Comparison of ENCODE assay signal across 16 cellular contexts in the genomic region with DNA sequence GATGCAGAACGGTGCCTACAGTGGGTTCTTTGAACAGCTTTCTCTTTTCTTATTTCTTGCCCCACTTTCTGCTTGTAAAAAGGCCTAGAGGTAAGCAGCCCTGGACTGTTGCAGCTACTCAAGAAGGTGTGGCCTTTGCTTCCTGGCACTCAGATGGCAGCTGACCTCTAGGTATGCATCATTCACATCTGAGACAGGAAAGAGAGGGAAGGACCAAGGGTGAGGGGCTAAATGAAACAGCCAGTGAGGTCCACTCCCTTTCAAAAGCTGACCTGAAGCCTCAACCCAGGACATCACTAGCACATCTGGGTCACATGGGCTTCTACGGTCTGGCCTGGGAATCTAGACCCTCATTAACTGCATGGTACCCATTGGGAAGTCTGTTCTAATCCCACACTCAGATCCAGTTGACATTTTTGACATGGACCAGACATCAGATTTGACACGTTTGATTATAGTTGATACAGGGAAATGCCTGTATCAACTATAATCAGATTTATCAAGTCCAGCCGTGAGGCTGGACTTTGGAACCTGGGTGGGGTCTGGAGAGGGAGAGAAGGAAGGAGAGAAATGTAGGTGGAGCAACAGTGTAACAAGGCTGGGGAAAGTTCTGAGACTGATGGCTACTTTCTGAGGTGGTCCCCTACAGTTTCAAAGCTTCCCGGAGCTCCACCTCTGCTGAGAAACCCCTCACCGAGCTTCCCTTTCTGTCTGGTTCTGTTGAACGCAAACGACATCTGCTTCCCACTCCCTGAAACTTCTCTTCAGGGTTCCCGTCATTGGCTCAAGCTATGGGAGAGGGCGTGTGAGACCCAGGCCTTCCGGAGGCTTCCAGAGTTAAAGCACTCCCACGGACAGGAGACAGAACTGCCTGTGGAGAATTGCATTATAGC.
DNase-seq lines count a peak whose midpoint lies in the region; ATAC-seq and TF ChIP-seq lines count a peak whose summit lies in the region.
"Had no signal": no experiment of that assay in that cellular context is flagged by ENCODE, and none has a peak within 500 bp of the region (broad histone marks: within the 10 kb centered on the region; RNA-seq: fewer than 3 reads in every experiment).

No MANE protein-coding gene starts in this region.

- no peak for ATAC-seq in activated T-cell treated with anti-CD3 and anti-CD28 coated beads, Interleukin-2, amount 50 U/mL, for 4 hours
- ATAC-seq in activated CD8-positive, alpha-beta T cell treated with anti-CD3 and anti-CD28 coated beads for 36 hours, result no peak
- ATAC-seq in T-helper 17 cell, result no peak
- ATAC-seq: natural killer cell treated with Interleukin-12 subunit alpha and Interleukin-12 subunit beta and Interleukin-15 and Interleukin-18, amount 100 ng/mL, for 72 hours had no signal

- CTCF ChIA-PET in activated CD8-positive, alpha-beta T cell treated with anti-CD3 and anti-CD28 coated beads for 36 hours (lab: Charles Lee), result interaction anchor here (1.6 kb wide), 1 partner anchor 12 kb away, joined by 4 read pairs; no protein-coding TSS in a partner anchor

- H3K27ac ChIP-seq in Peyer's patch, result peak overlapping the region in 3 of 4 donors; percentile 54 to 95 (median 84)
- no peak overlapping the region for H3K27ac ChIP-seq in duodenal mucosa (ENCODE audit: low read depth, low read length)
- H3K27ac ChIP-seq in suprapubic skin, result peak overlapping the region; percentile 39
- H3K27ac ChIP-seq: C4-2B, SJCRH30, WERI-Rb-1 had no signal

- WGBS in suprapubic skin, result 75% methylated on average over 12 of the region's 12 CpGs

- peaks cover 13% of the 10 kb centered on the region for H3K27me3 Mint-ChIP-seq in activated T-cell treated with anti-CD3 and anti-CD28 coated beads, Interleukin-2, amount 50 U/mL, for 4 hours (ENCODE audit: low read depth)
- peaks cover 9% of the 10 kb centered on the region for H3K27me3 Mint-ChIP-seq in activated CD8-positive, alpha-beta T cell treated with anti-CD3 and anti-CD28 coated beads for 36 hours
- H3K27me3 Mint-ChIP-seq in T-helper 17 cell, result peaks cover 32% of the 10 kb centered on the region

- H3K4me1 Mint-ChIP-seq in activated T-cell treated with anti-CD3 and anti-CD28 coated beads, Interleukin-2, amount 50 U/mL, for 4 hours (ENCODE audit: low read depth), result no peaks in the 10 kb centered on the region
- no peaks in the 10 kb centered on the region for H3K4me1 Mint-ChIP-seq in activated CD8-positive, alpha-beta T cell treated with anti-CD3 and anti-CD28 coated beads for 36 hours (ENCODE audit: low read depth)
- no peaks in the 10 kb centered on the region for H3K4me1 Mint-ChIP-seq in T-helper 17 cell

- H3K9ac ChIP-seq in duodenal mucosa (ENCODE audit: low read depth in 1 of 2, low read length in 2 of 2), result peak overlapping the region; percentile 6 to 33
- peak overlapping the region; percentile 42 for H3K9ac ChIP-seq in mucosa of stomach (ENCODE audit: low read length)

- POLR2A ChIA-PET in activated CD8-positive, alpha-beta T cell treated with anti-CD3 and anti-CD28 coated beads for 36 hours (lab: Charles Lee), result interaction anchor here (1.2 kb wide), 1 partner anchor 9 kb away, joined by 3 read pairs; no protein-coding TSS in a partner anchor

- H3K4me3 Mint-ChIP-seq in activated T-cell treated with anti-CD3 and anti-CD28 coated beads, Interleukin-2, amount 50 U/mL, for 4 hours, result no peak overlapping the region
- H3K4me3 Mint-ChIP-seq in activated CD8-positive, alpha-beta T cell treated with anti-CD3 and anti-CD28 coated beads for 36 hours, result no peak overlapping the region
- H3K4me3 Mint-ChIP-seq in T-helper 17 cell, result no peak overlapping the region
- H3K4me3 Mint-ChIP-seq: natural killer cell treated with Interleukin-12 subunit alpha and Interleukin-12 subunit beta and Interleukin-15 and Interleukin-18, amount 100 ng/mL, for 72 hours had no signal

- TF ChIP-seq EP300 in suprapubic skin (IDR thresholded peaks at IDR 0.05), result no peak

- H3K36me3 Mint-ChIP-seq in activated T-cell treated with anti-CD3 and anti-CD28 coated beads, Interleukin-2, amount 50 U/mL, for 4 hours (ENCODE audit: insufficient read depth), result no peaks in the 10 kb centered on the region
- H3K36me3 Mint-ChIP-seq in activated CD8-positive, alpha-beta T cell treated with anti-CD3 and anti-CD28 coated beads for 36 hours (ENCODE audit: low read depth), result no peaks in the 10 kb centered on the region
- no peaks in the 10 kb centered on the region for H3K36me3 Mint-ChIP-seq in T-helper 17 cell (ENCODE audit: low read depth)
- H3K36me3 Mint-ChIP-seq: natural killer cell treated with Interleukin-12 subunit alpha and Interleukin-12 subunit beta and Interleukin-15 and Interleukin-18, amount 100 ng/mL, for 72 hours had no signal

- intact Hi-C loops in activated CD8-positive, alpha-beta T cell treated with anti-CD3 and anti-CD28 coated beads for 36 hours (cut with micrococcal nuclease), result no loop called here

- TF ChIP-seq POLR2A in Peyer's patch (IDR thresholded peaks at IDR 0.05) (no peak), suprapubic skin (IDR thresholded peaks at IDR 0.05) (no peak)

- H3K36me3 ChIP-seq in Peyer's patch, result no peaks in the 10 kb centered on the region
- H3K36me3 ChIP-seq in duodenal mucosa (ENCODE audit: control insufficient read depth in 1 of 2, insufficient read depth in 2 of 2, low read length in 2 of 2), result no peaks in the 10 kb centered on the region
- no peaks in the 10 kb centered on the region for H3K36me3 ChIP-seq in mucosa of stomach (ENCODE audit: control insufficient read depth, insufficient read depth, low read length)
- no peaks in the 10 kb centered on the region for H3K36me3 ChIP-seq in suprapubic skin
- H3K36me3 ChIP-seq: SJCRH30, WERI-Rb-1 had no signal

- peak overlapping the region in 2 of 4 donors; percentile 8 to 23 for H3K4me3 ChIP-seq in Peyer's patch
- peak overlapping the region; percentile 41 to 49 for H3K4me3 ChIP-seq in duodenal mucosa (ENCODE audit: low read depth in 1 of 2, low read length in 2 of 2)
- no peak overlapping the region for H3K4me3 ChIP-seq in mucosa of stomach (ENCODE audit: low read length)
- H3K4me3 ChIP-seq in suprapubic skin, result no peak overlapping the region

- no peaks in the 10 kb centered on the region for H3K27me3 ChIP-seq in Peyer's patch
- no peaks in the 10 kb centered on the region for H3K27me3 ChIP-seq in duodenal mucosa (ENCODE audit: control insufficient read depth in 1 of 2, insufficient read depth in 2 of 2, low read length in 2 of 2)
- no peaks in the 10 kb centered on the region for H3K27me3 ChIP-seq in mucosa of stomach (ENCODE audit: control insufficient read depth, insufficient read depth, low read length)
- no peaks in the 10 kb centered on the region for H3K27me3 ChIP-seq in suprapubic skin
- H3K27me3 ChIP-seq: SJCRH30 had no signal

- H3K4me1 ChIP-seq in Peyer's patch (peaks cover 0 to 33% (median 3%) of the 10 kb centered on the region in 4 donors), duodenal mucosa (ENCODE audit: control insufficient read depth in 1 of 2, insufficient read depth in 2 of 2, low read length in 2 of 2) (peaks cover 38 to 42% of the 10 kb centered on the region in 2 donors), mucosa of stomach (ENCODE audit: control insufficient read depth, insufficient read depth, low read length) (peaks cover 32% of the 10 kb centered on the region), suprapubic skin (no peaks in the 10 kb centered on the region)

- no peak overlapping the region for H3K27ac Mint-ChIP-seq in activated CD8-positive, alpha-beta T cell treated with anti-CD3 and anti-CD28 coated beads for 36 hours
- no peak overlapping the region for H3K27ac Mint-ChIP-seq in T-helper 17 cell
- H3K27ac Mint-ChIP-seq: natural killer cell treated with Interleukin-12 subunit alpha and Interleukin-12 subunit beta and Interleukin-15 and Interleukin-18, amount 100 ng/mL, for 72 hours had no signal

- peak in 2 of 3 donors; percentile 87 for DNase-seq in Peyer's patch
- DNase-seq in suprapubic skin (ENCODE audit: low spot score in 2 of 2), result no peak
- no peak for DNase-seq in activated T-cell treated with anti-CD3 and anti-CD28 coated beads, Interleukin-2, amount 50 U/mL, for 4 hours
- DNase-seq in hippocampal formation (lab: John Stamatoyannopoulos, UW), result no peak
- DNase-seq in activated CD8-positive, alpha-beta T cell treated with anti-CD3 and anti-CD28 coated beads for 36 hours, result no peak
- no peak for DNase-seq in T-helper 17 cell
- DNase-seq: activated CD8-positive, alpha-beta memory T cell treated with anti-CD3 and anti-CD28 coated beads, Interleukin-2, amount 50 U/mL, for 4 hours; amygdala; GF-D8; NCI-H2029 treated with DMSO at 0.1 percent for 48 hours; WERI-Rb-1 had no signal

- H3K9me3 ChIP-seq in Peyer's patch, result no peaks in the 10 kb centered on the region
- no peaks in the 10 kb centered on the region for H3K9me3 ChIP-seq in duodenal mucosa (ENCODE audit: control insufficient read depth in 1 of 2, low read length in 2 of 2)
- no peaks in the 10 kb centered on the region for H3K9me3 ChIP-seq in mucosa of stomach (ENCODE audit: control insufficient read depth, low read length)
- no peaks in the 10 kb centered on the region for H3K9me3 ChIP-seq in suprapubic skin
- H3K9me3 ChIP-seq in T-helper 17 cell (ENCODE audit: control insufficient read depth, low read length, poor library complexity, severe bottlenecking), result no peaks in the 10 kb centered on the region
- H3K9me3 ChIP-seq: SJCRH30 had no signal

- no peaks in the 10 kb centered on the region for H3K9me3 Mint-ChIP-seq in activated T-cell treated with anti-CD3 and anti-CD28 coated beads, Interleukin-2, amount 50 U/mL, for 4 hours
- no peaks in the 10 kb centered on the region for H3K9me3 Mint-ChIP-seq in activated CD8-positive, alpha-beta T cell treated with anti-CD3 and anti-CD28 coated beads for 36 hours
- H3K9me3 Mint-ChIP-seq: natural killer cell treated with Interleukin-12 subunit alpha and Interleukin-12 subunit beta and Interleukin-15 and Interleukin-18, amount 100 ng/mL, for 72 hours had no signal

- TF ChIP-seq CTCF in Peyer's patch (IDR thresholded peaks at IDR 0.05) (no peak), suprapubic skin (IDR thresholded peaks at IDR 0.05) (no peak)
- no peak for TF ChIP-seq CTCF in activated CD8-positive, alpha-beta T cell treated with anti-CD3 and anti-CD28 coated beads for 36 hours (IDR thresholded peaks at IDR 0.05)

Comparison
In these comparisons a context has a peak if more than half of its experiments do, and no peak if none do; other contexts are left out.
1. DNase-seq: peak in Peyer's patch (2 of 3); none in suprapubic skin (0 of 2), activated T-cell treated with anti-CD3 and anti-CD28 coated beads, Interleukin-2, amount 50 U/mL, for 4 hours (single experiment), hippocampal formation (0 of 2), activated CD8-positive, alpha-beta T cell treated with anti-CD3 and anti-CD28 coated beads for 36 hours (single experiment) and T-helper 17 cell (0 of 3).
2. H3K4me3 ChIP-seq: peak in duodenal mucosa (2 of 2); none in mucosa of stomach (single experiment) and suprapubic skin (single experiment).